20 cellular contexts compared by ENCODE assay signal in the genomic region with DNA sequence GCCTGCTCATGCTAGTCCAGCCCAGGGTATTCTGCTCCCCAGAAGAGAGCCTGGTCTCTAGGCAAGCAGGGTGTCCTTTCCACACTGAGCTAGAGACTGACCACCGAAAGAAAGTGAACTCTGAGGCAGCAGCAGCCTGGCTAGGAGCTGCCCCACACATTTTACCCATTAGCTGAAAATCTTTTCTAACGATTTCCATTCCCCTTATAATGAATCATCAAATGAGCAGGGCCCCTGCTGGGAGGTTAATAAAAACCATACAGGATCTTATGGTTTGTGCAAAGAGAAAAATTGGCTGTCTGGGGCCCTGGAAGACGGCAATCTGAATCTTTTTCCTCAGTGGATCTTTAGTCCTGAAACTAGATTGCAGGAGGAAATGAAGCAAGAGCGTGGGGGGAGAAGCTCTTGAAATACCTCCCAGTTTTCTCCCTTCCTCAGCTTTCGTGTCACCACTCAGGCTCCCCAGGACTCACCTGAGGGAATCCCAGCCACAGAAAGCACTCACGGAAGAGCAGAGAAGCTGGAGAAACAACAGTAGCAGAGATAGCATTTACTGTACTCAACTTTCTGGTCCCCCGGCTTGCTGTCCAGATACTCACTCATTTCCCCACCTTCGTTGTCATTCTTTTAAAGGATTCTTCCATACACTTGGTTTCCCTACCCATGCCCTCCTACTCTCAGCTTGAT.
DNase-seq lines count a peak whose midpoint lies in the region; ATAC-seq and TF ChIP-seq lines count a peak whose summit lies in the region.
"Had no signal": no experiment of that assay in that cellular context is flagged by ENCODE, and none has a peak within 500 bp of the region (broad histone marks: within the 10 kb centered on the region; RNA-seq: fewer than 3 reads in every experiment).

No MANE protein-coding gene starts in this region.

- H4K20me1 ChIP-seq in SK-N-SH (ENCODE audit: insufficient read depth) = no peaks in the 10 kb centered on the region

- no peaks in the 10 kb centered on the region for H3K79me2 ChIP-seq in SK-N-SH (ENCODE audit: insufficient read depth)

- H3K9me3 ChIP-seq in SK-N-SH = no peaks in the 10 kb centered on the region
- no peaks in the 10 kb centered on the region for H3K9me3 ChIP-seq in uterus
- H3K9me3 ChIP-seq in gastrocnemius medialis = no peaks in the 10 kb centered on the region
- H3K9me3 ChIP-seq: lower lobe of right lung, spleen, tibial nerve had no signal

- no peaks in the 10 kb centered on the region for H3K36me3 ChIP-seq in SK-N-SH (replicated peaks in 1 of 2; ENCODE audit: control insufficient read depth in 1 of 2, insufficient read depth in 2 of 2, low read length in 1 of 2)
- no peaks in the 10 kb centered on the region for H3K36me3 ChIP-seq in uterus
- H3K36me3 ChIP-seq in gastrocnemius medialis = no peaks in the 10 kb centered on the region
- H3K36me3 ChIP-seq: lower lobe of right lung, spleen, tibial nerve had no signal

- TF ChIP-seq CTCF in SK-N-SH (IDR thresholded peaks at IDR 0.05) = no peak
- TF ChIP-seq CTCF in uterus (IDR thresholded peaks at IDR 0.05) = no peak
- TF ChIP-seq CTCF in gastrocnemius medialis (IDR thresholded peaks at IDR 0.05 in 4 of 5, conservative IDR thresholded peaks at IDR 0.05 in 1 of 5) = no peak

- POLR2A ChIA-PET in SK-N-SH (lab: Yijun Ruan, JAX) = interaction anchor here (0.6 kb wide), 1 partner anchor 166 kb away, joined by 3 read pairs; no protein-coding TSS in a partner anchor

- peak; percentile 76 for DNase-seq in GM04503 (ENCODE audit: low read depth)
- peak; percentile 28 for DNase-seq in SK-N-SH
- DNase-seq in fibroblast of peridontal ligament (ENCODE audit: extremely low read depth) = peak; percentile 93
- DNase-seq in uterus = no peak
- no peak for DNase-seq in gastrocnemius medialis
- no peak for DNase-seq in middle frontal gyrus (ENCODE audit: extremely low spot score, low spot score)
- DNase-seq: activated CD4-positive, alpha-beta T cell treated with anti-CD3 and anti-CD28 coated beads for 1 hour; activated effector memory CD4-positive, alpha-beta T cell treated with anti-CD3 and anti-CD28 coated beads, Interleukin-2, amount 50 U/mL, for 16 hours; amygdala; CD4-positive, alpha-beta T cell; DMS79 treated with DMSO at 0.1 percent for 48 hours; lower lobe of right lung; naive B cell; NCI-H146; NCI-H226; posterior cingulate gyrus; SHP77 treated with DMSO at 0.1 percent for 48 hours; spleen had no signal

- H3K4me3 ChIP-seq in SK-N-SH (ENCODE audit: low read depth in 2 of 2, low read length in 1 of 2) (no peak overlapping the region), uterus (no peak overlapping the region), gastrocnemius medialis (no peak overlapping the region)
- H3K4me3 ChIP-seq: lower lobe of right lung, spleen, tibial nerve had no signal

- CTCF ChIA-PET in SK-N-SH (lab: Yijun Ruan, JAX) = interaction anchor here (1.2 to 2.2 kb wide), 4 partner anchors 10 to 241 kb away, joined by 3 to 4 read pairs (median 4); no protein-coding TSS in a partner anchor

- H3K9me2 ChIP-seq in SK-N-SH = no peaks in the 10 kb centered on the region

- H2AFZ ChIP-seq in SK-N-SH (ENCODE audit: low read depth) = peak overlapping the region; percentile 47; the same call in 1 of the 2 replicates

- WGBS in SK-N-SH (ENCODE audit: low lambda C conversion rate) = 34% methylated on average over 8 of the region's 8 CpGs

- TF ChIP-seq POLR2A in uterus (IDR thresholded peaks at IDR 0.05) = no peak
- TF ChIP-seq POLR2A in gastrocnemius medialis (IDR thresholded peaks at IDR 0.05) = no peak

- in situ Hi-C loops in gastrocnemius medialis (cut with MboI; ENCODE audit: low sequenced_read_pairs in 4 of 4) = no loop called here

- H3K27ac ChIP-seq in SK-N-SH (ENCODE audit: low read depth in 2 of 2, low read length in 1 of 2) (peak overlapping the region; percentile 68 to 72), uterus (peak overlapping the region; percentile 85 to 96), gastrocnemius medialis (no peak overlapping the region)
- H3K27ac ChIP-seq: lower lobe of right lung, spleen, tibial nerve had no signal

- H3K4me2 ChIP-seq in SK-N-SH = peak overlapping the region; percentile 64; the same call in 1 of the 2 replicates

- H3K9ac ChIP-seq in SK-N-SH = no peak overlapping the region

- H3F3A ChIP-seq in SK-N-SH (replicated peaks; ENCODE audit: insufficient read depth) = peaks cover 8% of the 10 kb centered on the region

- no peak for TF ChIP-seq RAD21 in SK-N-SH (IDR thresholded peaks at IDR 0.05; ENCODE audit: low read length)

- ATAC-seq in gastrocnemius medialis (no peak), GM21447 (IDR thresholded peaks at IDR 0.05; ENCODE audit: unreplicated experiment) (no peak)
- ATAC-seq: lower lobe of right lung had no signal

- TF ChIP-seq EP300 in SK-N-SH (IDR thresholded peaks at IDR 0.05; ENCODE audit: borderline replicate concordance in 1 of 2, low read depth in 1 of 2, low read length in 1 of 2) = peak; percentile 71 to 96

- intact Hi-C loops in uterus (cut with DNase I; ENCODE audit: low total_unique reads) (no loop called here), gastrocnemius medialis (cut with DNase I; ENCODE audit: low total_unique reads) (no loop called here)

- no peaks in the 10 kb centered on the region for H3K27me3 ChIP-seq in SK-N-SH (ENCODE audit: insufficient read depth)
- no peaks in the 10 kb centered on the region for H3K27me3 ChIP-seq in uterus
- no peaks in the 10 kb centered on the region for H3K27me3 ChIP-seq in gastrocnemius medialis
- H3K27me3 ChIP-seq: spleen, tibial nerve had no signal

- H3K4me1 ChIP-seq in SK-N-SH (ENCODE audit: control insufficient read depth in 1 of 2, insufficient read depth in 2 of 2, low read depth in 1 of 2, low read length in 1 of 2) = peaks cover 12% of the 10 kb centered on the region in 2 experiments; a peak in 3 of 4 replicates
- peaks cover 6 to 11% of the 10 kb centered on the region in 2 donors for H3K4me1 ChIP-seq in uterus
- H3K4me1 ChIP-seq in gastrocnemius medialis = peaks cover 0 to 4% of the 10 kb centered on the region in 2 donors

TF ChIP-seq in SK-N-SH, 30 proteins besides CTCF, POLR2A, EP300 and RAD21:
- TF ChIP-seq NRF1 (IDR thresholded peaks at IDR 0.05; ENCODE audit: low read depth, low read length) = no peak
- TF ChIP-seq, protein P1, sequence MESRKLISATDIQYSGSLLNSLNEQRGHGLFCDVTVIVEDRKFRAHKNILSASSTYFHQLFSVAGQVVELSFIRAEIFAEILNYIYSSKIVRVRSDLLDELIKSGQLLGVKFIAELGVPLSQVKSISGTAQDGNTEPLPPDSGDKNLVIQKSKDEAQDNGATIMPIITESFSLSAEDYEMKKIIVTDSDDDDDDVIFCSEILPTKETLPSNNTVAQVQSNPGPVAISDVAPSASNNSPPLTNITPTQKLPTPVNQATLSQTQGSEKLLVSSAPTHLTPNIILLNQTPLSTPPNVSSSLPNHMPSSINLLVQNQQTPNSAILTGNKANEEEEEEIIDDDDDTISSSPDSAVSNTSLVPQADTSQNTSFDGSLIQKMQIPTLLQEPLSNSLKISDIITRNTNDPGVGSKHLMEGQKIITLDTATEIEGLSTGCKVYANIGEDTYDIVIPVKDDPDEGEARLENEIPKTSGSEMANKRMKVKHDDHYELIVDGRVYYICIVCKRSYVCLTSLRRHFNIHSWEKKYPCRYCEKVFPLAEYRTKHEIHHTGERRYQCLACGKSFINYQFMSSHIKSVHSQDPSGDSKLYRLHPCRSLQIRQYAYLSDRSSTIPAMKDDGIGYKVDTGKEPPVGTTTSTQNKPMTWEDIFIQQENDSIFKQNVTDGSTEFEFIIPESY (IDR thresholded peaks at IDR 0.05; ENCODE audit: borderline replicate concordance, low read depth) = no peak
- TF ChIP-seq RXRA (IDR thresholded peaks at IDR 0.05; ENCODE audit: borderline replicate concordance, low read depth) = peak; percentile 53; the same call in 1 of the 2 replicates
- TF ChIP-seq RCOR1 (IDR thresholded peaks at IDR 0.05; ENCODE audit: low read length) = peak; percentile 80
- TF ChIP-seq POLR2AphosphoS5 (IDR thresholded peaks at IDR 0.05; ENCODE audit: low read depth, low read length) = peak; percentile 76; the same call in 1 of the 2 replicates
- TF ChIP-seq FOSL2 (IDR thresholded peaks at IDR 0.05; ENCODE audit: borderline replicate concordance, low read depth) = peak; percentile 91
- TF ChIP-seq NFIC (IDR thresholded peaks at IDR 0.05; ENCODE audit: borderline replicate concordance) = peak; percentile 50; the same call in 1 of the 2 replicates
- no peak for TF ChIP-seq YY1 (IDR thresholded peaks at IDR 0.05; ENCODE audit: low read depth)
- TF ChIP-seq MEF2A (IDR thresholded peaks at IDR 0.05; ENCODE audit: borderline replicate concordance, low read depth) = 0 out of 2 replicates have a peak, but pooled peaks have one; percentile 29
- TF ChIP-seq, protein P2, sequence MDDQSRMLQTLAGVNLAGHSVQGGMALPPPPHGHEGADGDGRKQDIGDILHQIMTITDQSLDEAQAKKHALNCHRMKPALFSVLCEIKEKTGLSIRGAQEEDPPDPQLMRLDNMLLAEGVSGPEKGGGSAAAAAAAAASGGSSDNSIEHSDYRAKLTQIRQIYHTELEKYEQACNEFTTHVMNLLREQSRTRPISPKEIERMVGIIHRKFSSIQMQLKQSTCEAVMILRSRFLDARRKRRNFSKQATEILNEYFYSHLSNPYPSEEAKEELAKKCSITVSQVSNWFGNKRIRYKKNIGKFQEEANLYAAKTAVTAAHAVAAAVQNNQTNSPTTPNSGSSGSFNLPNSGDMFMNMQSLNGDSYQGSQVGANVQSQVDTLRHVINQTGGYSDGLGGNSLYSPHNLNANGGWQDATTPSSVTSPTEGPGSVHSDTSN (IDR thresholded peaks at IDR 0.05) = peak; percentile 64
- peak; percentile 75 for TF ChIP-seq JUND (IDR thresholded peaks at IDR 0.05)
- peak; percentile 77; the same call in 1 of the 2 replicates for TF ChIP-seq TEAD4 (IDR thresholded peaks at IDR 0.05; ENCODE audit: borderline replicate concordance, insufficient read depth)
- TF ChIP-seq TCF12 (IDR thresholded peaks at IDR 0.05) = peak; percentile 98
- no peak for TF ChIP-seq FOXJ3 (CRISPR knock-in tag; IDR thresholded peaks at IDR 0.05)
- 0 out of 2 replicates have a peak, but pooled peaks have one; percentile 59 for TF ChIP-seq FOXM1 (IDR thresholded peaks at IDR 0.05; ENCODE audit: low read depth)
- TF ChIP-seq, protein P3, sequence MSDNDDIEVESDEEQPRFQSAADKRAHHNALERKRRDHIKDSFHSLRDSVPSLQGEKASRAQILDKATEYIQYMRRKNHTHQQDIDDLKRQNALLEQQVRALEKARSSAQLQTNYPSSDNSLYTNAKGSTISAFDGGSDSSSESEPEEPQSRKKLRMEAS (IDR thresholded peaks at IDR 0.05; ENCODE audit: low read depth) = peak; percentile 69; the same call in 1 of the 2 replicates
- TF ChIP-seq GABPA (IDR thresholded peaks at IDR 0.05; ENCODE audit: low read depth) = 0 out of 2 replicates have a peak, but pooled peaks have one; percentile 15
- 0 out of 2 replicates have a peak, but pooled peaks have one; percentile 34 for TF ChIP-seq TAF1 (IDR thresholded peaks at IDR 0.05; ENCODE audit: borderline replicate concordance, low read depth, low read length)
TF ChIP-seq in SK-N-SH: peak in this region for 14.

Comparison
In these comparisons a context has a peak if more than half of its experiments do, and no peak if none do; other contexts are left out.
1. DNase-seq: peak in GM04503 (single experiment), SK-N-SH (single experiment) and fibroblast of peridontal ligament (single experiment); none in uterus (0 of 2), gastrocnemius medialis (0 of 2) and middle frontal gyrus (single experiment).
2. H3K27ac ChIP-seq: peak in SK-N-SH (2 of 2) and uterus (2 of 2); none in gastrocnemius medialis (0 of 4).